ENCODE assay signal across 35 cellular contexts in the genomic region with DNA sequence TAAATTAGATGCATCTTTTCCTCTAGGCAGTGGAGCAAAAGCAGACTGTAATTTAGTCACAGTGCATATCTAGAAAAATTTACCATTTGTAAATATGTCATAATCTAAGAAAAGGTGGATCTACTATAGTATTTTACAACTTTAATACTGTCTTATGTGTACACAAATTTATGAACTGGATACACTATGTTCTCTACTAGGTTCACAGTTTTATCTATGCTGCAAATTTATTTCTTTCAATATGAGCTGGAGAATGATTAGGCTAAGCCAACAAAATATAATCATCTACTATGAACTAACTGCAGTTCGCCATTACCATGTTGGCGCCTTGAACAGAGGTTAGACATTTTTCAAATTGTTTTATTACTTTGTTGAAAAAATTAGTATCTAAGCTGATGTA.
"Had no signal": no experiment of that assay in that cellular context is flagged by ENCODE, and none has a peak within 500 bp of the region (broad histone marks: within the 10 kb centered on the region; RNA-seq: fewer than 3 reads in every experiment).

No MANE protein-coding gene starts in this region.

- H3K4me3 Mint-ChIP-seq: activated B cell treated with CpG ODN at 0.5 μM for 24 hours; activated CD4-positive, alpha-beta memory T cell treated with anti-CD3 and anti-CD28 coated beads for 36 hours; activated CD4-positive, alpha-beta T cell treated with anti-CD3 and anti-CD28 coated beads, Interleukin-2, amount 10 ng/mL, durations not matched to agents 24 days and 14 days; activated CD8-positive, alpha-beta T cell treated with anti-CD3 and anti-CD28 coated beads for 36 hours; activated naive CD4-positive, alpha-beta T cell treated with anti-CD3 and anti-CD28 coated beads for 36 hours; activated naive CD8-positive, alpha-beta T cell treated with anti-CD3 and anti-CD28 coated beads for 36 hours; activated T-cell treated with anti-CD3 and anti-CD28 coated beads, Interleukin-2, amount 50 U/mL, for 4 hours; activated T-cell treated with anti-CD3 and anti-CD28 coated beads, Interleukin-2, amount 50 U/mL, for 72 hours; activated T-helper 1 cell treated with anti-CD3 and anti-CD28 coated beads, Interleukin-12 subunit alpha, Interleukin-12 subunit beta, Interleukin-2, Interleukin-4 antibody, amounts not matched to agents 30 ng/mL and 10 ng/mL and 1 ng/mL, durations not matched to agents 14 hours and 24 hours and 36 hours; activated T-helper 17 cell treated with anti-CD3 and anti-CD28 coated beads, Interleukin-2, amount 50 U/mL, for 72 hours; T-helper 1 cell treated with Interleukin-12 subunit alpha and Interleukin-12 subunit beta and Interleukin-4 antibody, amounts not matched to agents 30 μg/mL and 1 μg/mL, for 36 hours; T-helper 2 cell treated with Interferon-gamma antibody and Interleukin-4, amounts not matched to agents 5 μg/mL and 100 μg/mL, for 36 hours had no signal

- H3K36me3 Mint-ChIP-seq: activated CD4-positive, alpha-beta memory T cell treated with anti-CD3 and anti-CD28 coated beads for 36 hours; activated naive CD4-positive, alpha-beta T cell treated with anti-CD3 and anti-CD28 coated beads, Interleukin-2, amount 50 U/mL, for 72 hours; activated naive CD8-positive, alpha-beta T cell treated with anti-CD3 and anti-CD28 coated beads for 36 hours had no signal

- ATAC-seq: activated CD8-positive, alpha-beta T cell treated with anti-CD3 and anti-CD28 coated beads for 36 hours; activated naive CD4-positive, alpha-beta T cell treated with anti-CD3 and anti-CD28 coated beads, Interleukin-2, amount 50 U/mL, for 72 hours; activated T-cell treated with anti-CD3 and anti-CD28 coated beads, Interleukin-2, amount 50 U/mL, for 4 hours; activated T-cell treated with anti-CD3 and anti-CD28 coated beads, Interleukin-2, amount 50 U/mL, for 72 hours; activated T-helper 17 cell treated with anti-CD3 and anti-CD28 coated beads, Interleukin-2, amount 50 U/mL, for 72 hours; body of pancreas had no signal

- H3K4me1 Mint-ChIP-seq: activated B cell treated with CpG ODN at 0.5 μM for 24 hours; activated CD4-positive, alpha-beta T cell treated with anti-CD3 and anti-CD28 coated beads, Interleukin-2, amount 10 ng/mL, durations not matched to agents 24 days and 14 days; activated naive CD8-positive, alpha-beta T cell treated with anti-CD3 and anti-CD28 coated beads for 36 hours; activated T-helper 17 cell treated with anti-CD3 and anti-CD28 coated beads, Interleukin-2, amount 50 U/mL, for 72 hours had no signal

- H3K27ac ChIP-seq: adrenal gland, body of pancreas, brain microvascular endothelial cell, breast epithelium, VCaP had no signal

- H3K36me3 ChIP-seq: adrenal gland, brain microvascular endothelial cell, breast epithelium had no signal

- H3K9me3 Mint-ChIP-seq: activated CD4-positive, alpha-beta T cell treated with anti-CD3 and anti-CD28 coated beads, Interleukin-2, amount 10 ng/mL, durations not matched to agents 24 days and 14 days; activated CD8-positive, alpha-beta T cell treated with anti-CD3 and anti-CD28 coated beads for 36 hours; activated naive CD4-positive, alpha-beta T cell treated with anti-CD3 and anti-CD28 coated beads for 36 hours; activated T-cell treated with anti-CD3 and anti-CD28 coated beads, Interleukin-2, amount 50 U/mL, for 4 hours had no signal

- H3K27me3 ChIP-seq: adrenal gland, body of pancreas, brain microvascular endothelial cell, breast epithelium had no signal

- DNase-seq: activated B cell treated with CpG ODN at 0.5 μM for 24 hours; activated CD4-positive, alpha-beta memory T cell treated with anti-CD3 and anti-CD28 coated beads for 36 hours; activated CD4-positive, alpha-beta T cell treated with anti-CD3 and anti-CD28 coated beads for 4 hours; activated CD4-positive, alpha-beta T cell treated with anti-CD3 and anti-CD28 coated beads, Interleukin-2, amount 10 ng/mL, durations not matched to agents 24 days and 14 days; activated CD4-positive, alpha-beta T cell treated with anti-CD3 and anti-CD28 coated beads, Interleukin-2, amount 50 U/mL, for 1 hour; activated CD4-positive, alpha-beta T cell treated with anti-CD3 and anti-CD28 coated beads, Interleukin-2, amount 50 U/mL, for 4 hours; activated CD4-positive, CD25-positive, alpha-beta regulatory T cell treated with anti-CD3 and anti-CD28 coated beads, Interleukin-2, amount 50 U/mL, for 72 hours; activated CD8-positive, alpha-beta memory T cell treated with anti-CD3 and anti-CD28 coated beads, Interleukin-2, amount 50 U/mL, for 4 hours; activated CD8-positive, alpha-beta T cell treated with anti-CD3 and anti-CD28 coated beads for 36 hours; activated effector memory CD4-positive, alpha-beta T cell treated with anti-CD3 and anti-CD28 coated beads, Interleukin-2, amount 50 U/mL, for 16 hours; activated gamma-delta T cell treated with Interleukin-2 at 50 U/mL for 16 hours; activated naive CD4-positive, alpha-beta T cell; activated naive CD4-positive, alpha-beta T cell treated with anti-CD3 and anti-CD28 coated beads for 36 hours; activated naive CD4-positive, alpha-beta T cell treated with anti-CD3 and anti-CD28 coated beads, Interleukin-2, amount 50 U/mL, for 16 hours; activated naive CD8-positive, alpha-beta T cell treated with anti-CD3 and anti-CD28 coated beads for 36 hours; activated T-cell treated with anti-CD3 and anti-CD28 coated beads for 4 hours; activated T-cell treated with anti-CD3 and anti-CD28 coated beads, Interleukin-2, amount 50 U/mL, for 1 hour; activated T-cell treated with anti-CD3 and anti-CD28 coated beads, Interleukin-2, amount 50 U/mL, for 4 hours; activated T-cell treated with anti-CD3 and anti-CD28 coated beads, Interleukin-2, amount 50 U/mL, for 72 hours; adrenal gland; amniotic stem cell; aorta; body of pancreas; brain microvascular endothelial cell; central memory CD4-positive, alpha-beta T cell; T-helper 1 cell; T-helper 2 cell; T-helper 9 cell had no signal

- H3K27me3 Mint-ChIP-seq: activated B cell treated with CpG ODN at 0.5 μM for 24 hours; activated CD4-positive, alpha-beta memory T cell treated with anti-CD3 and anti-CD28 coated beads for 36 hours; activated CD4-positive, alpha-beta T cell treated with anti-CD3 and anti-CD28 coated beads, Interleukin-2, amount 10 ng/mL, durations not matched to agents 24 days and 14 days; activated CD8-positive, alpha-beta T cell treated with anti-CD3 and anti-CD28 coated beads for 36 hours; activated naive CD8-positive, alpha-beta T cell treated with anti-CD3 and anti-CD28 coated beads for 36 hours; activated T-helper 17 cell treated with anti-CD3 and anti-CD28 coated beads, Interleukin-2, amount 50 U/mL, for 72 hours had no signal

- H3K9me3 ChIP-seq: adrenal gland, body of pancreas, breast epithelium had no signal

- H3K27ac Mint-ChIP-seq: activated B cell treated with CpG ODN at 0.5 μM for 24 hours; activated CD4-positive, alpha-beta memory T cell treated with anti-CD3 and anti-CD28 coated beads for 36 hours; activated CD4-positive, alpha-beta T cell treated with anti-CD3 and anti-CD28 coated beads, Interleukin-2, amount 10 ng/mL, durations not matched to agents 24 days and 14 days; activated CD8-positive, alpha-beta T cell treated with anti-CD3 and anti-CD28 coated beads for 36 hours; activated naive CD4-positive, alpha-beta T cell treated with anti-CD3 and anti-CD28 coated beads for 36 hours; activated naive CD4-positive, alpha-beta T cell treated with anti-CD3 and anti-CD28 coated beads, Interleukin-2, amount 50 U/mL, for 72 hours; activated naive CD8-positive, alpha-beta T cell treated with anti-CD3 and anti-CD28 coated beads for 36 hours; activated T-cell treated with anti-CD3 and anti-CD28 coated beads, Interleukin-2, amount 50 U/mL, for 72 hours; activated T-helper 1 cell treated with anti-CD3 and anti-CD28 coated beads, Interleukin-12 subunit alpha, Interleukin-12 subunit beta, Interleukin-2, Interleukin-4 antibody, amounts not matched to agents 30 ng/mL and 10 ng/mL and 1 ng/mL, durations not matched to agents 14 hours and 24 hours and 36 hours; activated T-helper 17 cell treated with anti-CD3 and anti-CD28 coated beads, Interleukin-2, amount 50 U/mL, for 72 hours; T-helper 1 cell treated with Interleukin-12 subunit alpha and Interleukin-12 subunit beta and Interleukin-4 antibody, amounts not matched to agents 30 μg/mL and 1 μg/mL, for 36 hours; T-helper 2 cell treated with Interferon-gamma antibody and Interleukin-4, amounts not matched to agents 5 μg/mL and 100 μg/mL, for 36 hours had no signal

- H3K4me3 ChIP-seq: adrenal gland, body of pancreas, breast epithelium had no signal

- H3K4me1 ChIP-seq: adrenal gland, body of pancreas, breast epithelium had no signal
